ENCODE assay signal across 2 cellular contexts in the genomic region with DNA sequence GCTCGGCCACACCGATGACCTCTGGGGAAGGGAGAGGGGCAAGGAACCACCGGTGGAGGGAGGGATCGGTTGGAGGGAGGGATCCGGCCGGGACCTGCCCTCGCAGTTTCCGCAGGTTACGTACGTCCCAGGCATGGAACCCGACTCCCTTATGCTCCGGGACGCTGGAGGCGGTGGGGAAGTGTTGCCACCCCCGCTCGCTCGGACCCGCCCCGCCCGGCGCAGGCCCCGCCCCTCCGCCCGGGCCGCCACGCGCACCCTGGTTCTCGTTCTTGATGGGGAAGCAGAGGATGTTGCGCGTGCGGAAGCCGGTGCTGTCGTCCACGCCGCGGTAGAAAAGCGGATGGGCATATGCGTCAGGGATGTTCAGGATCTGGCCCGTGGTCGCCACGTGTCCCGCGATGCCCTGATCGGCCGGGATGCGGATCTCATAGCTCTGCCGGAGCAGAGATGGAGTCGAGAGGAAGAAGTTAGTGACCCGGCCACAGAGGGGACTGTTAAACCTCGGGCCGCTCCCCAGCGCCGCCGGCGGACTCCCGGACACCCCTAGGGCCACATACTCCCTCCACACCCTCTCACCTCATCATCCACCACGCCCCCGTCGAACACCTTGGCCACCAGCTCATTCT.
TF ChIP-seq lines count a peak whose summit lies in the region.

No MANE protein-coding gene starts in this region.

TF ChIP-seq in K562, 482 proteins besides CTCF, POLR2A, EP300 and RAD21 (continued from another document):
- no peak for TF ChIP-seq SRSF7 (optimal IDR thresholded peaks at IDR 0.05; ENCODE audit: low read depth, low read length)
- TF ChIP-seq ZSCAN32 (CRISPR knock-in tag; IDR thresholded peaks at IDR 0.05) = no peak
- 0 out of 2 replicates have a peak, but pooled peaks have one; percentile 26 for TF ChIP-seq L3MBTL2 (IDR thresholded peaks at IDR 0.05)
- no peak for TF ChIP-seq KDM4B (IDR thresholded peaks at IDR 0.05; ENCODE audit: borderline replicate concordance in 2 of 2, low read depth in 1 of 2)
- TF ChIP-seq, protein P1, sequence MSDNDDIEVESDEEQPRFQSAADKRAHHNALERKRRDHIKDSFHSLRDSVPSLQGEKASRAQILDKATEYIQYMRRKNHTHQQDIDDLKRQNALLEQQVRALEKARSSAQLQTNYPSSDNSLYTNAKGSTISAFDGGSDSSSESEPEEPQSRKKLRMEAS (CRISPR knock-in tag; IDR thresholded peaks at IDR 0.05) = 0 out of 2 replicates have a peak, but pooled peaks have one; percentile 17
- TF ChIP-seq TCF3 (CRISPR knock-in tag; IDR thresholded peaks at IDR 0.05) = no peak

TF ChIP-seq in SK-N-SH treated with all-trans-retinoic acid at 6 μM for 48 hours, 23 proteins besides CTCF, POLR2A, EP300 and RAD21 (continued from another document):
- TF ChIP-seq, protein P2, sequence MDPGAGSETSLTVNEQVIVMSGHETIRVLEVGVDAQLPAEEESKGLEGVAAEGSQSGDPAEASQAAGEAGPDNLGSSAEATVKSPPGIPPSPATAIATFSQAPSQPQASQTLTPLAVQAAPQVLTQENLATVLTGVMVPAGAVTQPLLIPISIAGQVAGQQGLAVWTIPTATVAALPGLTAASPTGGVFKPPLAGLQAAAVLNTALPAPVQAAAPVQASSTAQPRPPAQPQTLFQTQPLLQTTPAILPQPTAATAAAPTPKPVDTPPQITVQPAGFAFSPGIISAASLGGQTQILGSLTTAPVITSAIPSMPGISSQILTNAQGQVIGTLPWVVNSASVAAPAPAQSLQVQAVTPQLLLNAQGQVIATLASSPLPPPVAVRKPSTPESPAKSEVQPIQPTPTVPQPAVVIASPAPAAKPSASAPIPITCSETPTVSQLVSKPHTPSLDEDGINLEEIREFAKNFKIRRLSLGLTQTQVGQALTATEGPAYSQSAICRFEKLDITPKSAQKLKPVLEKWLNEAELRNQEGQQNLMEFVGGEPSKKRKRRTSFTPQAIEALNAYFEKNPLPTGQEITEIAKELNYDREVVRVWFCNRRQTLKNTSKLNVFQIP (CRISPR knock-in tag; IDR thresholded peaks at IDR 0.05; ENCODE audit: borderline replicate concordance, low read depth) = no peak
- TF ChIP-seq, protein P3, sequence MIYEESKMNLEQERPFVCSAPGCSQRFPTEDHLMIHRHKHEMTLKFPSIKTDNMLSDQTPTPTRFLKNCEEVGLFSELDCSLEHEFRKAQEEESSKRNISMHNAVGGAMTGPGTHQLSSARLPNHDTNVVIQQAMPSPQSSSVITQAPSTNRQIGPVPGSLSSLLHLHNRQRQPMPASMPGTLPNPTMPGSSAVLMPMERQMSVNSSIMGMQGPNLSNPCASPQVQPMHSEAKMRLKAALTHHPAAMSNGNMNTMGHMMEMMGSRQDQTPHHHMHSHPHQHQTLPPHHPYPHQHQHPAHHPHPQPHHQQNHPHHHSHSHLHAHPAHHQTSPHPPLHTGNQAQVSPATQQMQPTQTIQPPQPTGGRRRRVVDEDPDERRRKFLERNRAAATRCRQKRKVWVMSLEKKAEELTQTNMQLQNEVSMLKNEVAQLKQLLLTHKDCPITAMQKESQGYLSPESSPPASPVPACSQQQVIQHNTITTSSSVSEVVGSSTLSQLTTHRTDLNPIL (CRISPR knock-in tag; IDR thresholded peaks at IDR 0.05; ENCODE audit: low read depth) = no peak
- TF ChIP-seq RARB (CRISPR knock-in tag; IDR thresholded peaks at IDR 0.05) = no peak
- TF ChIP-seq ZC3H10 (CRISPR knock-in tag; IDR thresholded peaks at IDR 0.05) = no peak
- no peak for TF ChIP-seq ESRRG (CRISPR knock-in tag; IDR thresholded peaks at IDR 0.05)
- no peak for TF ChIP-seq ZNF565 (CRISPR knock-in tag; conservative IDR thresholded peaks at IDR 0.05; ENCODE audit: low read depth)
- TF ChIP-seq OSR1 (CRISPR knock-in tag; IDR thresholded peaks at IDR 0.05) = no peak
- TF ChIP-seq SNAI2 (CRISPR knock-in tag; IDR thresholded peaks at IDR 0.05) = no peak
- TF ChIP-seq ARNTL (CRISPR knock-in tag; IDR thresholded peaks at IDR 0.05; ENCODE audit: borderline replicate concordance, low read depth) = no peak
- no peak for TF ChIP-seq PPARA (CRISPR knock-in tag; IDR thresholded peaks at IDR 0.05; ENCODE audit: borderline replicate concordance)
- no peak for TF ChIP-seq ZFP30 (CRISPR knock-in tag; IDR thresholded peaks at IDR 0.05)
- no peak for TF ChIP-seq ZNF70 (CRISPR knock-in tag; IDR thresholded peaks at IDR 0.05)
